8 cellular contexts compared by ENCODE assay signal in genomic region chr20:61646986-61647385, GRCh38.
"Had no signal": no experiment of that assay in that cellular context is flagged by ENCODE, and none has a peak within 500 bp of the region (broad histone marks: within the 10 kb centered on the region; RNA-seq: fewer than 3 reads in every experiment).

No MANE protein-coding gene starts in this region.

- DNase-seq: GDM1, GF-D8 had no signal

- ATAC-seq: GM12878 had no signal

- H3K4me3 ChIP-seq: GM12878 had no signal

- FAIRE-seq: G401.6, GM12878, GM12891, GM12892, GM18507, GM19239 had no signal
